Comparison of ENCODE assay signal across 13 cellular contexts in genomic region chrX:154384284-154384892, GRCh38. TPM values are rescaled to one million over a fixed set of nuclear protein-coding genes. Genes with fewer than 3 reads are reported as not detected.
DNase-seq lines count a peak whose midpoint lies in the region; ATAC-seq and TF ChIP-seq lines count a peak whose summit lies in the region.
"Had no signal": no experiment of that assay in that cellular context is flagged by ENCODE, and none has a peak within 500 bp of the region (broad histone marks: within the 10 kb centered on the region; RNA-seq: fewer than 3 reads in every experiment).

No MANE protein-coding gene starts in this region.

- WGBS in IMR-90 (ENCODE audit: extremely low coverage in 2 of 2, insufficient read length in 1 of 2), 2 experiments = no CpG with 5 or more reads among the region's 8 CpGs

- no peak; the same call in 1 of the 2 replicates for TF ChIP-seq RAD21 in IMR-90 (IDR thresholded peaks at IDR 0.05; ENCODE audit: low read length)

- intact Hi-C loops in IMR-90 (cut with micrococcal nuclease) = no loop called here

- H4K91ac ChIP-seq in IMR-90 (ENCODE audit: insufficient read depth, low read depth, low read length) = no peak overlapping the region

- H2AK9ac ChIP-seq in IMR-90 (replicated peaks; ENCODE audit: low read depth, low read length, poor library complexity) = no peak overlapping the region

- peaks cover 0 to 19% of the 10 kb centered on the region in 2 experiments; a peak in 2 of 4 replicates for H3K79me1 ChIP-seq in IMR-90 (ENCODE audit: low read depth in 1 of 2, low read length in 2 of 2)

- no peak overlapping the region for H3K27ac ChIP-seq in IMR-90 (ENCODE audit: insufficient read depth, low read length)
- H3K27ac ChIP-seq: suprapubic skin had no signal

- ATAC-seq in IMR-90 (ENCODE audit: low read depth) (no peak), HG02884 (IDR thresholded peaks at IDR 0.05; ENCODE audit: unreplicated experiment) (no peak)
- ATAC-seq in activated T-helper 17 cell treated with anti-CD3 and anti-CD28 coated beads, Interleukin-2, amount 50 U/mL, for 72 hours (replicated peaks) = no peak
- ATAC-seq: T-cell had no signal

- no peak overlapping the region for H2BK5ac ChIP-seq in IMR-90 (ENCODE audit: low read depth, low read length, poor library complexity, severe bottlenecking)

- H3K9me1 ChIP-seq in IMR-90 (ENCODE audit: insufficient read depth, low read length) = no peaks in the 10 kb centered on the region

- H3K4me3 ChIP-seq in BJ (ENCODE audit: low read depth, low read length) (no peak overlapping the region), IMR-90 (ENCODE audit: insufficient read depth, low read depth, low read length) (no peak overlapping the region)
- H3K4me3 ChIP-seq: suprapubic skin had no signal

- BruUV-seq in IMR-90 (replicated peaks; lab: Mats Ljungman, UMichigan) = no TSS peak

- H4K5ac ChIP-seq in IMR-90 (ENCODE audit: low read depth, low read length) = no peak overlapping the region

- TF ChIP-seq CTCF in BJ (IDR thresholded peaks at IDR 0.05; ENCODE audit: insufficient read depth, low read depth, low read length) (peak; percentile 57), IMR-90 (conservative IDR thresholded peaks at IDR 0.05; ENCODE audit: low read depth, low read length) (peak; percentile 43), neural crest cell (conservative IDR thresholded peaks at IDR 0.05) (peak; percentile 28)

- DNase-seq in BJ (ENCODE audit: low read depth) (no peak), IMR-90 (no peak), dermis blood vessel endothelial cell (peak; percentile 58), neural crest cell (ENCODE audit: low read depth, low spot score) (no peak), HEK293T (ENCODE audit: extremely low spot score) (no peak), NOMO-1 treated with dmso at 0.1 percent for 144 hours (lab: John Stamatoyannopoulos, UW; ENCODE audit: unreplicated experiment) (no peak)
- DNase-seq: activated CD8-positive, alpha-beta memory T cell treated with anti-CD3 and anti-CD28 coated beads, Interleukin-2, amount 50 U/mL, for 48 hours; H7; NCI-H226; T-cell had no signal

- peaks cover 2% of the 10 kb centered on the region; the same call in 1 of the 2 replicates for H3K4me1 ChIP-seq in IMR-90 (ENCODE audit: control insufficient read depth, insufficient read depth, low read length)

- no peak overlapping the region for H2BK20ac ChIP-seq in IMR-90 (ENCODE audit: low read depth, low read length)

- H2BK120ac ChIP-seq in IMR-90 (ENCODE audit: low read depth, low read length) = no peak overlapping the region

- in situ Hi-C loops in IMR-90 (cut with MboI; ENCODE audit: low sequenced_read_pairs) = no loop called here

- H3K36me3 Mint-ChIP-seq in neural crest cell (ENCODE audit: low read depth) = peaks cover 4% of the 10 kb centered on the region
- peaks cover 26% of the 10 kb centered on the region for H3K36me3 Mint-ChIP-seq in activated T-helper 17 cell treated with anti-CD3 and anti-CD28 coated beads, Interleukin-2, amount 50 U/mL, for 72 hours (ENCODE audit: low read depth)
- H3K36me3 Mint-ChIP-seq: T-cell had no signal

- no peak overlapping the region for H2AK5ac ChIP-seq in IMR-90 (ENCODE audit: low read depth, low read length)

- H3K18ac ChIP-seq in IMR-90 (ENCODE audit: low read depth, low read length) = no peak overlapping the region

- dilution Hi-C loops in IMR-90 (cut with HindIII; ENCODE audit: low sequenced_read_pairs, unreplicated experiment) = no loop called here

- no peak overlapping the region for H2BK15ac ChIP-seq in IMR-90 (ENCODE audit: low read depth, low read length)

- POLR2A ChIA-PET in BJ (lab: Charles Lee) (no interaction called here), IMR-90 (lab: Charles Lee; ENCODE audit: unreplicated experiment) (no interaction called here), HEK293T (lab: Yijun Ruan, JAX) (interaction anchor here (0.7 to 1.3 kb wide), 3 partner anchors 11 to 59 kb away, joined by 3 to 10 read pairs (median 3); partner anchors contain the start of gene FLNA)

- no peak overlapping the region for H3K4ac ChIP-seq in IMR-90 (ENCODE audit: low read depth, low read length)

- no peak overlapping the region for H3K14ac ChIP-seq in IMR-90 (replicated peaks; ENCODE audit: low read depth, low read length)

- no peak overlapping the region for H4K8ac ChIP-seq in IMR-90 (ENCODE audit: low read depth in 2 of 2, low read length in 2 of 2)

- H3K56ac ChIP-seq in IMR-90 (ENCODE audit: extremely low read depth, insufficient read depth, low read length) = no peak overlapping the region

- H3K9me3 ChIP-seq in IMR-90 (ENCODE audit: control insufficient read depth, insufficient read depth, low read length) = no peaks in the 10 kb centered on the region
- H3K9me3 ChIP-seq: suprapubic skin had no signal

- no peak for TF ChIP-seq POLR2A in IMR-90 (IDR thresholded peaks at IDR 0.05; ENCODE audit: low read depth, low read length)

- CTCF ChIA-PET in BJ (lab: Yijun Ruan, JAX) = interaction anchor here (1.2 to 3.8 kb wide), 4 partner anchors 11 to 150 kb away, joined by 3 to 17 read pairs (median 6); no protein-coding TSS in a partner anchor
- CTCF ChIA-PET in IMR-90 (lab: Yijun Ruan, JAX) = interaction anchor here (0.9 kb wide), 1 partner anchor 9 kb away, joined by 4 read pairs; no protein-coding TSS in a partner anchor
- CTCF ChIA-PET in HEK293T (lab: Yijun Ruan, JAX) = interaction anchor here (0.8 to 1.8 kb wide), 2 partner anchors 11 to 14 kb away, joined by 3 to 20 read pairs; partner anchors contain the start of gene FLNA

- peaks cover 16% of the 10 kb centered on the region for H3K4me1 Mint-ChIP-seq in neural crest cell
- H3K4me1 Mint-ChIP-seq in activated T-helper 17 cell treated with anti-CD3 and anti-CD28 coated beads, Interleukin-2, amount 50 U/mL, for 72 hours = no peaks in the 10 kb centered on the region

- H3K9me3 Mint-ChIP-seq in neural crest cell = no peaks in the 10 kb centered on the region
- H3K9me3 Mint-ChIP-seq in activated T-helper 17 cell treated with anti-CD3 and anti-CD28 coated beads, Interleukin-2, amount 50 U/mL, for 72 hours = no peaks in the 10 kb centered on the region
- H3K9me3 Mint-ChIP-seq: T-cell had no signal

- H3K27me3 ChIP-seq in BJ (ENCODE audit: control insufficient read depth, insufficient read depth, low read length) (no peaks in the 10 kb centered on the region), IMR-90 (ENCODE audit: control insufficient read depth, insufficient read depth, low read length) (no peaks in the 10 kb centered on the region)
- H3K27me3 ChIP-seq: suprapubic skin had no signal

- no peak overlapping the region for H3K23ac ChIP-seq in IMR-90 (ENCODE audit: low read depth, low read length)

- H3K4me2 ChIP-seq in IMR-90 (ENCODE audit: low read depth, low read length) = no peak overlapping the region

- H3K9ac ChIP-seq in IMR-90 (ENCODE audit: low read depth, low read length) = no peak overlapping the region

- H3K27me3 Mint-ChIP-seq in neural crest cell (ENCODE audit: low read depth) = no peaks in the 10 kb centered on the region
- no peaks in the 10 kb centered on the region for H3K27me3 Mint-ChIP-seq in activated T-helper 17 cell treated with anti-CD3 and anti-CD28 coated beads, Interleukin-2, amount 50 U/mL, for 72 hours
- H3K27me3 Mint-ChIP-seq: T-cell had no signal

- H4K20me1 ChIP-seq in IMR-90 (ENCODE audit: insufficient read depth, low read length) = peaks cover 17% of the 10 kb centered on the region

- H3K36me3 ChIP-seq in BJ (ENCODE audit: control insufficient read depth, insufficient read depth, low read length) (peaks cover 6% of the 10 kb centered on the region; the same call in 1 of the 2 replicates), IMR-90 (ENCODE audit: control insufficient read depth, insufficient read depth, low read length) (peaks cover 11% of the 10 kb centered on the region; the same call in 1 of the 2 replicates)
- H3K36me3 ChIP-seq: suprapubic skin had no signal

- peak overlapping the region; percentile 68 for H3K4me3 Mint-ChIP-seq in neural crest cell
- no peak overlapping the region for H3K4me3 Mint-ChIP-seq in activated T-helper 17 cell treated with anti-CD3 and anti-CD28 coated beads, Interleukin-2, amount 50 U/mL, for 72 hours
- H3K4me3 Mint-ChIP-seq: T-cell had no signal

- H3K27ac Mint-ChIP-seq in neural crest cell (ENCODE audit: unreplicated experiment) = no peak overlapping the region
- H3K27ac Mint-ChIP-seq in activated T-helper 17 cell treated with anti-CD3 and anti-CD28 coated beads, Interleukin-2, amount 50 U/mL, for 72 hours = no peak overlapping the region

- H2AFZ ChIP-seq in IMR-90 (replicated peaks; ENCODE audit: low read length, poor library complexity) = no peak overlapping the region

RNA-seq across cellular contexts. Expression of gene EMD, which starts 5.3 kb away (rescaled TPM):
- polyA plus RNA-seq in BJ (2011; rRNA removed) = 32.6 and 71.0 TPM in 2 replicates
- polyA minus RNA-seq in BJ (2011; rRNA and poly(A)+ RNA removed) = 28.6 and 36.2 TPM in 2 replicates
- total RNA-seq in IMR-90 (2012; rRNA removed) = 9.9 and 11.4 TPM in 2 replicates
- polyA plus RNA-seq in IMR-90 (2012; rRNA removed) = 68.8 and 80.6 TPM in 2 replicates
- polyA plus RNA-seq in IMR-90 (2012; cell fraction: cytosol; rRNA removed) = 53.8 and 120 TPM in 2 replicates
- polyA plus RNA-seq in IMR-90 (2012; cell fraction: nucleus; rRNA removed; ENCODE audit: low replicate concordance) = 118 and 134 TPM in 2 replicates
- total RNA-seq in dermis blood vessel endothelial cell = 10.6 and 17.2 TPM in 2 replicates
- total RNA-seq in neural crest cell = 54.3 and 56.8 TPM in 2 replicates
- total RNA-seq in activated T-helper 17 cell treated with anti-CD3 and anti-CD28 coated beads, Interleukin-2, amount 50 U/mL, for 72 hours = 10 to 100 TPM; 86.5 to 87.5 TPM

RNA-seq across cellular contexts. Expression of gene FLNA, which starts 10.0 kb away (rescaled TPM):
- 855 and 1,740 TPM in 2 replicates for polyA plus RNA-seq in BJ (2011; rRNA removed)
- polyA minus RNA-seq in BJ (2011; rRNA and poly(A)+ RNA removed) = 3,675 and 4,472 TPM in 2 replicates
- 1,356 and 1,443 TPM in 2 replicates for total RNA-seq in IMR-90 (2012; rRNA removed)
- 1,357 and 1,435 TPM in 2 replicates for polyA plus RNA-seq in IMR-90 (2012; rRNA removed)
- 639 and 1,121 TPM in 2 replicates for polyA plus RNA-seq in IMR-90 (2012; cell fraction: cytosol; rRNA removed)
- polyA plus RNA-seq in IMR-90 (2012; cell fraction: nucleus; rRNA removed; ENCODE audit: low replicate concordance) = 2,032 and 4,690 TPM in 2 replicates
- total RNA-seq in dermis blood vessel endothelial cell = 1,387 and 2,587 TPM in 2 replicates
- total RNA-seq in neural crest cell = 786 and 809 TPM in 2 replicates
- 1,000 to 10,000 TPM; 1,274 to 1,383 TPM for total RNA-seq in activated T-helper 17 cell treated with anti-CD3 and anti-CD28 coated beads, Interleukin-2, amount 50 U/mL, for 72 hours

RNA-seq across cellular contexts. Expression of gene RPL10, which starts 13.8 kb away (rescaled TPM):
- 5,693 and 7,037 TPM in 2 replicates for polyA plus RNA-seq in BJ (2011; rRNA removed)
- 964 and 1,810 TPM in 2 replicates for polyA minus RNA-seq in BJ (2011; rRNA and poly(A)+ RNA removed)
- total RNA-seq in IMR-90 (2012; rRNA removed) = 1,582 and 1,900 TPM in 2 replicates
- 4,696 and 7,467 TPM in 2 replicates for polyA plus RNA-seq in IMR-90 (2012; rRNA removed)
- polyA plus RNA-seq in IMR-90 (2012; cell fraction: cytosol; rRNA removed) = 1,699 and 6,181 TPM in 2 replicates
- polyA plus RNA-seq in IMR-90 (2012; cell fraction: nucleus; rRNA removed; ENCODE audit: low replicate concordance) = 2,396 and 4,012 TPM in 2 replicates
- 3,745 and 6,057 TPM in 2 replicates for total RNA-seq in dermis blood vessel endothelial cell
- 2,853 and 2,857 TPM in 2 replicates for total RNA-seq in neural crest cell
- total RNA-seq in activated T-helper 17 cell treated with anti-CD3 and anti-CD28 coated beads, Interleukin-2, amount 50 U/mL, for 72 hours = 1,000 to 10,000 TPM; 1,604 to 1,651 TPM

RNA-seq across cellular contexts. Expression of gene DNASE1L1, which starts 24.7 kb away (rescaled TPM):
- 50.3 and 63.5 TPM in 2 replicates for polyA plus RNA-seq in BJ (2011; rRNA removed)
- polyA minus RNA-seq in BJ (2011; rRNA and poly(A)+ RNA removed) = 32.3 and 43.5 TPM in 2 replicates
- total RNA-seq in IMR-90 (2012; rRNA removed) = 42.5 and 51.4 TPM in 2 replicates
- 54.7 and 55.5 TPM in 2 replicates for polyA plus RNA-seq in IMR-90 (2012; rRNA removed)
- polyA plus RNA-seq in IMR-90 (2012; cell fraction: cytosol; rRNA removed) = 29.9 and 61.9 TPM in 2 replicates
- 29.2 and 61.8 TPM in 2 replicates for polyA plus RNA-seq in IMR-90 (2012; cell fraction: nucleus; rRNA removed; ENCODE audit: low replicate concordance)
- total RNA-seq in dermis blood vessel endothelial cell = 105 and 111 TPM in 2 replicates
- 9.3 and 11.5 TPM in 2 replicates for total RNA-seq in neural crest cell
- total RNA-seq in activated T-helper 17 cell treated with anti-CD3 and anti-CD28 coated beads, Interleukin-2, amount 50 U/mL, for 72 hours = 10 to 100 TPM; 13.9 to 16.7 TPM

RNA-seq across cellular contexts. Expression of gene TAFAZZIN, which starts 27.0 kb away (rescaled TPM):
- polyA plus RNA-seq in BJ (2011; rRNA removed) (13.1 and 24.8 TPM in 2 replicates), IMR-90 (2012; rRNA removed) (24.4 and 26.6 TPM in 2 replicates)
- polyA minus RNA-seq in BJ (2011; rRNA and poly(A)+ RNA removed) = 10.1 and 14.6 TPM in 2 replicates
- total RNA-seq in IMR-90 (2012; rRNA removed) (4.4 and 4.8 TPM in 2 replicates), dermis blood vessel endothelial cell (20.8 and 25.9 TPM in 2 replicates), neural crest cell (45.7 and 47.1 TPM in 2 replicates)
- polyA plus RNA-seq in IMR-90 (2012; cell fraction: cytosol; rRNA removed) = 11.7 and 12.2 TPM in 2 replicates
- 146 and 212 TPM in 2 replicates for polyA plus RNA-seq in IMR-90 (2012; cell fraction: nucleus; rRNA removed; ENCODE audit: low replicate concordance)
- 10 to 100 TPM; 39.3 to 40.8 TPM for total RNA-seq in activated T-helper 17 cell treated with anti-CD3 and anti-CD28 coated beads, Interleukin-2, amount 50 U/mL, for 72 hours
